19 cellular contexts compared by ENCODE assay signal in the genomic region with DNA sequence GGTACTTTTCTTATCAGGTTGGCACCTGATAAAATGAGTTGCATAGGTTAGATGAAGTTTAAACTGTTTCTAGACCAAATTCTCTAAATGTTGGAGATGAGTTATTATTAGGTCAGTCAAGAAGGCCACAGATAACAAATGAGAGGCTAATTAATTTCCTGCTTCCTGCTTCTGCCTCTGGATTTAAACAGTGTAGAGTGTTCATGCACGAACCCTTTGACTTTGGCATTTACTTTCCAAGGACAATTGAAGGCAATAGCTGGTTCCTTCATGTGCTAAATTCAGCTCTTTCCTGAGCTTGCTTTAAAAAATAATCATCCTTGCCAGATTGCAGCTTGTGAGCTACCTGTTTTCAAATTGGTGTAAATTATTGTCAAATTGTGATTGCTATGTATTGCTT.
DNase-seq lines count a peak whose midpoint lies in the region; ATAC-seq, FAIRE-seq and TF ChIP-seq lines count a peak whose summit lies in the region.
"Had no signal": no experiment of that assay in that cellular context is flagged by ENCODE, and none has a peak within 500 bp of the region (broad histone marks: within the 10 kb centered on the region; RNA-seq: fewer than 3 reads in every experiment).

No MANE protein-coding gene starts in this region.

- H3K4me1 ChIP-seq in A549 (peaks cover 6% of the 10 kb centered on the region; the same call in 2 of the 3 replicates), cardiac muscle cell (ENCODE audit: low read depth) (peaks cover 25% of the 10 kb centered on the region)

- no peak for TF ChIP-seq POLR2A in A549 (IDR thresholded peaks at IDR 0.05; ENCODE audit: low read length)

- no peak for TF ChIP-seq RAD21 in A549 (conservative IDR thresholded peaks at IDR 0.05 in 1 of 2, IDR thresholded peaks at IDR 0.05 in 1 of 2)

- H3K4me3 ChIP-seq in A549, result no peak overlapping the region
- H3K4me3 ChIP-seq in cardiac muscle cell, result no peak overlapping the region
- no peak overlapping the region for H3K4me3 ChIP-seq in WERI-Rb-1 (ENCODE audit: low read depth, low read length)
- H3K4me3 ChIP-seq: GM23338 had no signal

- no peak for TF ChIP-seq CTCF in A549 (IDR thresholded peaks at IDR 0.05)
- TF ChIP-seq CTCF in D721Med (IDR thresholded peaks at IDR 0.05; ENCODE audit: insufficient read depth, missing control alignments), result no peak
- no peak for TF ChIP-seq CTCF in cardiac muscle cell (IDR thresholded peaks at IDR 0.05; ENCODE audit: low read depth, low read length)
- TF ChIP-seq CTCF in WERI-Rb-1 (IDR thresholded peaks at IDR 0.05; ENCODE audit: low read depth, low read length), result no peak

- DNase-seq in A549 (ENCODE audit: low read depth in 1 of 2, low spot score in 1 of 2) (no peak), D721Med (ENCODE audit: insufficient read length, low spot score) (no peak), cardiac muscle cell (ENCODE audit: low read depth in 1 of 2, low spot score in 1 of 2) (peak in 1 of 2 donors; percentile 49), kidney tubule cell (ENCODE audit: low spot score) (peak; percentile 4), WERI-Rb-1 (no peak), NCI-H2107 (lab: John Stamatoyannopoulos, UW) (no peak)
- DNase-seq: ACHN; C1 segment of cervical spinal cord; CD8-positive, alpha-beta memory T cell; DMS79 treated with DMSO at 0.1 percent for 48 hours; KG1; NCI-H1105 treated with DMSO at 0.1 percent for 48 hours; NCI-H1694; NCI-H510A treated with DMSO at 0.1 percent for 48 hours; NCI-H774; OCI-M1; SHP77 treated with DMSO at 0.1 percent for 48 hours had no signal

- no peak overlapping the region for H3K27ac ChIP-seq in A549
- H3K27ac ChIP-seq in cardiac muscle cell, result peak overlapping the region; percentile 84
- H3K27ac ChIP-seq in WERI-Rb-1, result no peak overlapping the region

- 89% methylated on average over 1 of the region's 1 CpG for WGBS in A549 (ENCODE audit: missing lambda C conversion rate)

- no peak overlapping the region for H3K4me2 ChIP-seq in A549
- H3K4me2 ChIP-seq: GM23338 had no signal

- H3K27me3 ChIP-seq in cardiac muscle cell, result no peaks in the 10 kb centered on the region
- H3K27me3 ChIP-seq in WERI-Rb-1 (ENCODE audit: insufficient read depth, low read depth, severe bottlenecking), result no peaks in the 10 kb centered on the region

- CTCF ChIA-PET in A549 (lab: Yijun Ruan, JAX), result no interaction called here

- POLR2A ChIA-PET in A549 (lab: Yijun Ruan, JAX), result no interaction called here

- TF ChIP-seq EP300 in A549 (IDR thresholded peaks at IDR 0.05), result no peak

- H3K36me3 ChIP-seq in cardiac muscle cell (no peaks in the 10 kb centered on the region), WERI-Rb-1 (no peaks in the 10 kb centered on the region)

- FAIRE-seq in A549 (lab: Jason Lieb, UNC) (peak; percentile 28), D721Med (lab: Jason Lieb, UNC) (peak; percentile 21)

- no peaks in the 10 kb centered on the region for H3K9me3 ChIP-seq in A549
- H3K9me3 ChIP-seq in cardiac muscle cell (ENCODE audit: low read depth), result no peaks in the 10 kb centered on the region
- no peaks in the 10 kb centered on the region for H3K9me3 ChIP-seq in WERI-Rb-1 (ENCODE audit: severe bottlenecking)

- ATAC-seq in A549, result no peak
- no peak for ATAC-seq in HG02870 (IDR thresholded peaks at IDR 0.05; ENCODE audit: unreplicated experiment)
- ATAC-seq: GM23338 had no signal

TF ChIP-seq in A549, 52 proteins besides CTCF, POLR2A, EP300 and RAD21:
- TF ChIP-seq PBX3 (IDR thresholded peaks at IDR 0.05), result no peak
- no peak for TF ChIP-seq EHF (CRISPR knock-in tag; IDR thresholded peaks at IDR 0.05)
- TF ChIP-seq ZC3H11A (IDR thresholded peaks at IDR 0.05), result no peak
- TF ChIP-seq HEYL (CRISPR knock-in tag; IDR thresholded peaks at IDR 0.05), result no peak
